21 cellular contexts compared by ENCODE assay signal in genomic region chr6:169395080-169395805, GRCh38.
"Had no signal": no experiment of that assay in that cellular context is flagged by ENCODE, and none has a peak within 500 bp of the region (broad histone marks: within the 10 kb centered on the region; RNA-seq: fewer than 3 reads in every experiment).

No MANE protein-coding gene starts in this region.

- H3K4me3 ChIP-seq: coronary artery, gastrocnemius medialis, neural progenitor cell, prostate gland, skin epidermis, tibial artery, upper lobe of left lung had no signal

- H2AFZ ChIP-seq: neural progenitor cell had no signal

- FAIRE-seq: endothelial cell of umbilical vein, keratinocyte had no signal

- DNase-seq: dermis blood vessel endothelial cell; effector memory CD4-positive, alpha-beta T cell; erythroblast; gastrocnemius medialis; midbrain; naive thymus-derived CD4-positive, alpha-beta T cell; right cardiac atrium; stimulated activated CD4-positive, alpha-beta T cell treated with anti-CD3 and anti-CD28 coated beads, Interleukin-12 subunit alpha, Interleukin-12 subunit beta, amount 100 ng/mL, for 4 hours; stimulated activated CD4-positive, alpha-beta T cell treated with anti-CD3 and anti-CD28 coated beads, Interleukin-1b, Interleukin-23, amount 100 ng/mL, for 48 hours; stimulated activated CD4-positive, alpha-beta T cell treated with anti-CD3 and anti-CD28 coated beads, Interleukin-4, amount 100 ng/mL, for 1 hour; stimulated activated CD8-positive, alpha-beta memory T cell treated with anti-CD3 and anti-CD28 coated beads, Interleukin-4, amount 100 ng/mL, for 48 hours; stimulated activated naive CD4-positive, alpha-beta T cell; stimulated activated naive CD8-positive, alpha-beta T cell treated with anti-CD3 and anti-CD28 coated beads, Interleukin-15, amount 100 ng/mL, for 72 hours; tibial artery; upper lobe of left lung had no signal

- H3K36me3 ChIP-seq: gastrocnemius medialis, neural progenitor cell, prostate gland, tibial artery, upper lobe of left lung had no signal

- H3K27ac ChIP-seq: coronary artery, gastrocnemius medialis, neural progenitor cell, prostate gland, skin epidermis, tibial artery, upper lobe of left lung had no signal

- H3K4me2 ChIP-seq: neural progenitor cell had no signal

- H3K4me1 ChIP-seq: gastrocnemius medialis, neural progenitor cell, prostate gland, tibial artery, upper lobe of left lung had no signal

- H3K27me3 ChIP-seq: gastrocnemius medialis, neural progenitor cell, tibial artery, upper lobe of left lung had no signal

- H3K9me3 ChIP-seq: gastrocnemius medialis, prostate gland had no signal

- H3K9ac ChIP-seq: neural progenitor cell had no signal
